In the genomic region with DNA sequence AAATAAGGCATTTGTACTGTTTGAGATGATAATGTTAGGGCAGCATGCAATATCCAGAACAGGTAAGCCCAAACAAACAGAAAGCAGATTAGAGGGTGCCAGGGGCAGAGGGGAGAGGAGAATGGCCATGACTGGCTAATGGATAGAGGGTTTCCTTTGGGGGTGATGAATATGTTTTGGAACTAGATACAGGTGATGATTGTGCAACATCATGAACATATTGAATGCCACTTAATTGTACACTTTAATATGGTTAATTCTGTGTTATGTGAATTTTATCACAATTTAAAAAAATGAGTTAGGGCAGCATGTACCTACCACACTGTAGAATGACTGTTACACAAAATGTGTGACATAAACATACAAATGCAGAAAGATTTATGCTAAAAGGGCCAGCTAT, we compare ENCODE assay signal across 29 cellular contexts.
"Had no signal": no experiment of that assay in that cellular context is flagged by ENCODE, and none has a peak within 500 bp of the region (broad histone marks: within the 10 kb centered on the region; RNA-seq: fewer than 3 reads in every experiment).

No MANE protein-coding gene starts in this region.

- H3K4me1 ChIP-seq: prostate gland had no signal

- H3K9me3 ChIP-seq: left ventricle myocardium inferior, prostate gland, right atrium auricular region, tibial nerve had no signal

- H3K27ac Mint-ChIP-seq: activated CD4-positive, alpha-beta memory T cell treated with anti-CD3 and anti-CD28 coated beads, Interleukin-2, amount 10 ng/mL, durations not matched to agents 7 days and 5 days; activated CD4-positive, alpha-beta T cell treated with anti-CD3 and anti-CD28 coated beads, Interleukin-2, amount 10 ng/mL, durations not matched to agents 24 days and 14 days; activated naive CD4-positive, alpha-beta T cell treated with anti-CD3 and anti-CD28 coated beads, Interleukin-2, amount 10 ng/mL, durations not matched to agents 7 days and 5 days; activated naive CD8-positive, alpha-beta T cell treated with anti-CD3 and anti-CD28 coated beads, Interleukin-2, amount 50 U/mL, for 24 hours; effector memory CD8-positive, alpha-beta T cell; mesothelial cell of epicardium; naive thymus-derived CD8-positive, alpha-beta T cell; neural progenitor cell; stimulated activated naive CD8-positive, alpha-beta T cell treated with anti-CD3 and anti-CD28 coated beads, Interleukin-15, Interleukin-2, amounts not matched to agents 100 ng/mL and 50 ng/mL, for 24 hours; T-helper 2 cell treated with Interferon-gamma antibody and Interleukin-4, amounts not matched to agents 5 μg/mL and 100 μg/mL, for 36 hours had no signal

- H3K4me2 ChIP-seq: neural progenitor cell had no signal

- H3K9ac ChIP-seq: neural progenitor cell had no signal

- H3K36me3 ChIP-seq: left ventricle myocardium inferior, neural progenitor cell, prostate gland, right atrium auricular region, tibial nerve had no signal

- H3K27me3 ChIP-seq: dorsolateral prefrontal cortex, neural progenitor cell, right atrium auricular region, tibial nerve had no signal

- H3K27ac ChIP-seq: dorsolateral prefrontal cortex, left ventricle myocardium inferior, neural progenitor cell, prostate gland, right atrium auricular region, tibial nerve, VCaP had no signal

- H3K4me3 ChIP-seq: dorsolateral prefrontal cortex, left ventricle myocardium inferior, neural progenitor cell, prostate gland, right atrium auricular region, tibial nerve had no signal

- H2AFZ ChIP-seq: neural progenitor cell had no signal

- H3K27me3 Mint-ChIP-seq: activated CD4-positive, alpha-beta memory T cell treated with anti-CD3 and anti-CD28 coated beads, Interleukin-2, amount 10 ng/mL, durations not matched to agents 7 days and 5 days had no signal

- H3K4me3 Mint-ChIP-seq: activated CD4-positive, alpha-beta memory T cell treated with anti-CD3 and anti-CD28 coated beads, Interleukin-2, amount 10 ng/mL, durations not matched to agents 7 days and 5 days; activated CD4-positive, alpha-beta T cell treated with anti-CD3 and anti-CD28 coated beads, Interleukin-2, amount 10 ng/mL, durations not matched to agents 24 days and 14 days; activated naive CD4-positive, alpha-beta T cell treated with anti-CD3 and anti-CD28 coated beads, Interleukin-2, amount 10 ng/mL, durations not matched to agents 7 days and 5 days; activated naive CD8-positive, alpha-beta T cell treated with anti-CD3 and anti-CD28 coated beads, Interleukin-2, amount 50 U/mL, for 24 hours; effector memory CD8-positive, alpha-beta T cell; mesothelial cell of epicardium; naive thymus-derived CD8-positive, alpha-beta T cell; neural progenitor cell; stimulated activated naive CD8-positive, alpha-beta T cell treated with anti-CD3 and anti-CD28 coated beads, Interleukin-15, Interleukin-2, amounts not matched to agents 100 ng/mL and 50 ng/mL, for 24 hours; T-helper 2 cell treated with Interferon-gamma antibody and Interleukin-4, amounts not matched to agents 5 μg/mL and 100 μg/mL, for 36 hours had no signal

- H3K36me3 Mint-ChIP-seq: activated naive CD4-positive, alpha-beta T cell treated with anti-CD3 and anti-CD28 coated beads, Interleukin-2, amount 10 ng/mL, durations not matched to agents 7 days and 5 days; mesothelial cell of epicardium; neural progenitor cell had no signal

- FAIRE-seq: colon, endothelial cell of umbilical vein, urothelium cell line had no signal

- DNase-seq: activated CD4-positive, alpha-beta memory T cell treated with anti-CD3 and anti-CD28 coated beads, Interleukin-2, amount 10 ng/mL, durations not matched to agents 7 days and 5 days; activated CD4-positive, alpha-beta T cell treated with anti-CD3 and anti-CD28 coated beads, Interleukin-2, amount 10 ng/mL, durations not matched to agents 24 days and 14 days; activated effector memory CD4-positive, alpha-beta T cell treated with anti-CD3 and anti-CD28 coated beads, Interleukin-2, amount 50 U/mL, for 16 hours; activated naive CD4-positive, alpha-beta T cell treated with anti-CD3 and anti-CD28 coated beads, Interleukin-2, amount 10 ng/mL, durations not matched to agents 7 days and 5 days; activated naive CD8-positive, alpha-beta T cell treated with anti-CD3 and anti-CD28 coated beads, Interleukin-2, amount 50 U/mL, for 24 hours; anterior cingulate cortex; central memory CD4-positive, alpha-beta T cell; dorsolateral prefrontal cortex; effector memory CD8-positive, alpha-beta T cell; foreskin melanocyte; glutamatergic neuron; hippocampal formation; left ventricle myocardium inferior; naive thymus-derived CD8-positive, alpha-beta T cell; stimulated activated CD4-positive, alpha-beta T cell treated with anti-CD3 and anti-CD28 coated beads, Interleukin-1b, Interleukin-23, amount 100 ng/mL, for 48 hours; substantia nigra had no signal

- H3K9me3 Mint-ChIP-seq: activated CD4-positive, alpha-beta memory T cell treated with anti-CD3 and anti-CD28 coated beads, Interleukin-2, amount 10 ng/mL, durations not matched to agents 7 days and 5 days; activated naive CD4-positive, alpha-beta T cell treated with anti-CD3 and anti-CD28 coated beads, Interleukin-2, amount 10 ng/mL, durations not matched to agents 7 days and 5 days; activated naive CD8-positive, alpha-beta T cell treated with anti-CD3 and anti-CD28 coated beads, Interleukin-2, amount 50 U/mL, for 24 hours; effector memory CD8-positive, alpha-beta T cell; mesothelial cell of epicardium; neural progenitor cell; T-helper 2 cell treated with Interferon-gamma antibody and Interleukin-4, amounts not matched to agents 5 μg/mL and 100 μg/mL, for 36 hours had no signal

- H3K4me1 Mint-ChIP-seq: activated CD4-positive, alpha-beta memory T cell treated with anti-CD3 and anti-CD28 coated beads, Interleukin-2, amount 10 ng/mL, durations not matched to agents 7 days and 5 days; activated CD4-positive, alpha-beta T cell treated with anti-CD3 and anti-CD28 coated beads, Interleukin-2, amount 10 ng/mL, durations not matched to agents 24 days and 14 days; activated naive CD4-positive, alpha-beta T cell treated with anti-CD3 and anti-CD28 coated beads, Interleukin-2, amount 10 ng/mL, durations not matched to agents 7 days and 5 days; activated naive CD8-positive, alpha-beta T cell treated with anti-CD3 and anti-CD28 coated beads, Interleukin-2, amount 50 U/mL, for 24 hours had no signal

- ATAC-seq: activated CD4-positive, CD25-positive, alpha-beta regulatory T cell treated with anti-CD3 and anti-CD28 coated beads, Interleukin-2, amount 50 U/mL, for 24 hours; activated naive CD8-positive, alpha-beta T cell treated with anti-CD3 and anti-CD28 coated beads, Interleukin-2, amount 50 U/mL, for 24 hours; effector memory CD8-positive, alpha-beta T cell; esophagus mucosa; naive thymus-derived CD8-positive, alpha-beta T cell had no signal
